Comparison of ENCODE assay signal across 8 cellular contexts in the genomic region with DNA sequence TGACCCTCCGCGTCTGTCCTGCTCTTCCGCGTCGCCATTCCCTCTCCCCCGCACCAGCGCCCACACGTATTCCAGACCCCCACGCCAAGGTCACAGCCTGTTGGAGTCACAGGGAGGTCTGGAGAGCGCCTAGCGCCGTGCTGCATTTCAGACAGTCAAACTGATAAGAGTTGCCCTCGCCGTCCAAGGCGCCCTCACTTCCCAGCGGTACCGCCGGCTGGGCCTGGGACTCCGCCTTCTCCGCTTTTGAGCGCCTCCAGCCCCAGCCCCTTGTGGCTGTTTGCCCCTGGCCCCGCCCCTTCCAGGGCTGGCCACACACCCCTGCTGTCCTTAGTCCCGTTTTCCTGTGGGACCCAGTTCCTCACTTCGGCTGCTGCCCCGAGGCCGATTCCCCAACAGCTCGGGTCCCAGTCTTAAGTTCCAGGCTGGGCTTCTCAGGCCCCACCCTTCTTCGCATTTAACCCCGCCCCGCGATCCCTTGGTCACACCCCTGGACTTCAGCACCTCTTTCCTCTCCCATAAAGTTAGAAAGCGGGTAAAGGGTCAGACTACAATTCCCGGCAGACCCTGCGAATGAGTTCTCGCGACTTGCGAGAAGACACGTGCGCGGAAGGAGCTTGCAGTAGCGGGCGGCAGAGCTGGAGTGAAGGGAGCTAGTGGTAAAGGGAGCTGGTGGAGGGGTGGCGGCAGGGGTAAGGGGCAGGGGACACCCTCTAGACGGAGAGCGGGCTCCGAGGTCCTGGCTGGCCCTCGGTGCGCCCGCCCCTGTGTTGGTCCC. TPM values are rescaled to one million over a fixed set of nuclear protein-coding genes. Genes with fewer than 3 reads are reported as not detected.
DNase-seq lines count a peak whose midpoint lies in the region; ATAC-seq and TF ChIP-seq lines count a peak whose summit lies in the region.

A gene (plus strand): TSS at position 612 of the 778 bp plus-strand sequence. CDS start 1,085 bp downstream, outside the sequence.

- peaks cover 0 to 5% of the 10 kb centered on the region in 2 donors for H3K36me3 ChIP-seq in lung (ENCODE audit: control insufficient read depth in 2 of 2, insufficient read depth in 2 of 2, low read length in 2 of 2)

- H3K4me1 ChIP-seq in lung (ENCODE audit: control insufficient read depth in 2 of 2, insufficient read depth in 2 of 2, low read length in 2 of 2): peaks cover 3 to 16% of the 10 kb centered on the region in 2 donors

- peak within 1 kb of the TSS; percentile 88 to 96 for H3K27ac ChIP-seq in lung (ENCODE audit: low read depth in 1 of 2, low read length in 1 of 2)

- WGBS in lung, 2 donors: 0% methylated on average over 47 to 49 of the region's 49 CpGs

- H3K9me3 ChIP-seq in lung (ENCODE audit: control insufficient read depth in 2 of 2, insufficient read depth in 1 of 2, low read length in 1 of 2): peaks cover 0 to 5% of the 10 kb centered on the region in 2 donors

- H3K27me3 ChIP-seq in lung (ENCODE audit: control insufficient read depth, insufficient read depth): no peaks in the 10 kb centered on the region

- POLR2A ChIA-PET in activated CD8-positive, alpha-beta memory T cell treated with anti-CD3 and anti-CD28 coated beads for 36 hours (lab: Charles Lee): interaction anchor here (0.5 to 1.3 kb wide), 10 partner anchors 9 to 540 kb away, joined by 3 to 6 read pairs (median 4); a partner anchor contains a TSS

- H3K4me3 ChIP-seq in lung: peak within 1 kb of the TSS; percentile 67

- DNase-seq in CMK (ENCODE audit: low read depth) (peak; percentile 97), GM20000 (ENCODE audit: low spot score) (peak; percentile 98), HT-29 (ENCODE audit: low spot score) (peak; percentile 97), NOMO-1 (lab: John Stamatoyannopoulos, UW; ENCODE audit: unreplicated experiment in 2 of 2) (peak; percentile 97 to 98), lung (ENCODE audit: low spot score) (peak; percentile 97)
- DNase-seq in effector CD8-positive, alpha-beta T cell (lab: John Stamatoyannopoulos, UW): peak; percentile 85
- peak; percentile 78 to 88 (median 84) for DNase-seq in stimulated activated CD4-positive, alpha-beta T cell treated with anti-CD3 and anti-CD28 coated beads, TNF-alpha, amount 100 ng/mL, for 4 hours (ENCODE audit: low read depth in 3 of 3)

- peak; percentile 94 for ATAC-seq in lung (ENCODE audit: insufficient read depth, low FRiP score)

- TF ChIP-seq CTCF in GM20000 (IDR thresholded peaks at IDR 0.05; ENCODE audit: extremely low read depth, missing control alignments) (no peak), lung (IDR thresholded peaks at IDR 0.05; ENCODE audit: control extremely low read depth, extremely low read depth) (no peak)

- CTCF ChIA-PET in activated CD8-positive, alpha-beta memory T cell treated with anti-CD3 and anti-CD28 coated beads for 36 hours (lab: Charles Lee): interaction anchor here (0.7 to 9.7 kb wide), 4 partner anchors 10 to 44 kb away, joined by 3 to 112 read pairs (median 14); no protein-coding TSS in a partner anchor

RNA-seq across cellular contexts. Expression of the gene that starts here (rescaled TPM):
- 68.2 and 84.5 TPM in 2 replicates for total RNA-seq in HT-29 (2014; rRNA removed; shearing (Covaris generic))
- 10 to 100 TPM; 37.5 to 40.5 TPM for total RNA-seq in activated CD8-positive, alpha-beta memory T cell treated with anti-CD3 and anti-CD28 coated beads for 36 hours
- 10 to 100 TPM; 18.8 to 48.9 TPM for total RNA-seq in lung
- 10 to 100 TPM; 30.7 to 46.6 TPM for polyA plus RNA-seq in lung

Comparison
In these comparisons a context has a peak if more than half of its experiments do, and no peak if none do; other contexts are left out.
1. Peak in every context shown above with its lines: DNase-seq, ATAC-seq, H3K4me3 ChIP-seq and H3K27ac ChIP-seq.